In the genomic region with DNA sequence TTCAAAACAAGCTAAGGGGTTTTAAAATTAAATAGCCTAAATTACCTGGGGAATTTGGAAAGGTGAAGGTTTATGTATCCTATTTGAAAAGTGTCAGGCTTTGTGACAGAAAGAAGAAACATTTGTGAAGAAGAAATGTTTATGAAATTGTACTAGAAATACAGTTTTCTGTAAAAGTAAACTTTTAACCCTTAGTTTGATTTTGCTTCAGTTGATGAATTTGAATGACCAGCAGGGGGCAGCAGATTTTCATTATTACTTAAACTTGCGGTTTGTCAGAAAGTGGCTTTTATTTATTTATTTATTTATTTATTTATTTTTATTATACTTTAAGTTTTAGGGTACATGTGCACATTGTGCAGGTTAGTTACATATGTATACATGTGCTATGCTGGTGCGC, we compare ENCODE assay signal across 8 cellular contexts. TPM values are rescaled to one million over a fixed set of nuclear protein-coding genes. Genes with fewer than 3 reads are reported as not detected.
DNase-seq lines count a peak whose midpoint lies in the region; ATAC-seq and TF ChIP-seq lines count a peak whose summit lies in the region.

No MANE protein-coding gene starts in this region.

- peaks cover 26% of the 10 kb centered on the region for H3K36me3 Mint-ChIP-seq in progenitor cell of endocrine pancreas (ENCODE audit: insufficient read depth)

- no peak overlapping the region for H3K27ac Mint-ChIP-seq in progenitor cell of endocrine pancreas

- DNase-seq in activated naive CD4-positive, alpha-beta T cell treated with Interleukin-2 at 50 U/mL for 16 hours, result peak; percentile 8
- no peak for DNase-seq in activated naive CD4-positive, alpha-beta T cell treated with anti-CD3 and anti-CD28 coated beads, Interleukin-2, amount 50 U/mL, for 16 hours
- DNase-seq in NCI-H2227 (lab: John Stamatoyannopoulos, UW; ENCODE audit: unreplicated experiment) (peak; percentile 50), choroid plexus epithelial cell (ENCODE audit: low read depth) (peak; percentile 80), progenitor cell of endocrine pancreas (ENCODE audit: low spot score, unreplicated experiment) (no peak), COLO829 (ENCODE audit: low spot score) (no peak), NCI-H226 (no peak)

- H3K4me3 Mint-ChIP-seq in progenitor cell of endocrine pancreas (ENCODE audit: low read depth), result no peak overlapping the region

- no peak for ATAC-seq in HG03095 (IDR thresholded peaks at IDR 0.05; ENCODE audit: unreplicated experiment)

- no peaks in the 10 kb centered on the region for H3K4me1 Mint-ChIP-seq in progenitor cell of endocrine pancreas (ENCODE audit: low read depth)

- H3K9me3 Mint-ChIP-seq in progenitor cell of endocrine pancreas (ENCODE audit: low read depth), result no peaks in the 10 kb centered on the region

- H3K4me3 ChIP-seq in choroid plexus epithelial cell (ENCODE audit: low read depth, low read length), result no peak overlapping the region

- no peaks in the 10 kb centered on the region for H3K27me3 Mint-ChIP-seq in progenitor cell of endocrine pancreas

- TF ChIP-seq CTCF in choroid plexus epithelial cell (conservative IDR thresholded peaks at IDR 0.05; ENCODE audit: low read depth, low read length) (peak; percentile 47), progenitor cell of endocrine pancreas (IDR thresholded peaks at IDR 0.05; ENCODE audit: unreplicated experiment) (peak; percentile 62)

RNA-seq across cellular contexts. Expression of a gene that starts 58.1 kb away (rescaled TPM):
- total RNA-seq in progenitor cell of endocrine pancreas, result 65.3 and 67.3 TPM in 2 replicates

Comparison
In these comparisons a context has a peak if more than half of its experiments do, and no peak if none do; other contexts are left out.
1. DNase-seq: peak in activated naive CD4-positive, alpha-beta T cell treated with Interleukin-2 at 50 U/mL for 16 hours (single experiment), NCI-H2227 (single experiment) and choroid plexus epithelial cell (single experiment); none in activated naive CD4-positive, alpha-beta T cell treated with anti-CD3 and anti-CD28 coated beads, Interleukin-2, amount 50 U/mL, for 16 hours (single experiment), progenitor cell of endocrine pancreas (single experiment), COLO829 (single experiment) and NCI-H226 (single experiment).